ENCODE assay signal across 9 cellular contexts in the genomic region with DNA sequence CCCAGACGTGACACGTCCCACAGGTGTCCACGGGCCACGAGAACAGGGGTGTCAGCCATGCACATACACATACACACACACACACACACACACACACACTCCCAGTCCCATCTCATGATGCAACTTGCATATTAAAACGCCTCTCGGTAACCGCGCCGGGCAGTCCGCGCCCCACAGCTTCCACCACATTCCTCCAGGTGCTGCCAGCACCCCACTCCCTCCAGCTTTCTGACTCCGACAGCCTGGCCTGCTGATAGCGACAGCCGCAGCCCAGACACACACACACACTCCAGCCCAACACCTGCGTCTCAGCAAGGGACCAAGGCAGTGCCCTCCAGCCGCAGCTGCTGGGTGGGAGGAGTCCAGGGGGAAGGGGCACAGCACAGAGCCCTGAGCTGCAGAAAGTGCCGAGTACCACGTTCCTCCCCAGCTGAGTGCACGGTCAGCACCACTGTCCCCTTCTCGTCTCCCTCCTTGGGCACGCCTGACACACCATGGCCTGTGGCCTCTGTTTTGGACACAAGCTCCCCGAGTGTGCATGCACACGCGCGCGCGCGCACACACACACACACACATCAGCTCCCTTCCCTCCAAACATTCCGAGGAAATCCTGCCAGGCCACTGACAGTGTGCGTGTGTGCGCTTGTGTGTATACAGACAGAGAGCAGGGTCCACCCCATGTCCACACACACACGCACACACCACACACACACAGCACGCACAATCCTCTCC. TPM values are rescaled to one million over a fixed set of nuclear protein-coding genes. Genes with fewer than 3 reads are reported as not detected.
A peak's percentile ranks its signal among the peaks of the same experiment; 100 is the strongest.
DNase-seq lines count a peak whose midpoint lies in the region; ATAC-seq and TF ChIP-seq lines count a peak whose summit lies in the region.
"Had no signal": no experiment of that assay in that cellular context is flagged by ENCODE, and none has a peak within 500 bp of the region (broad histone marks: within the 10 kb centered on the region; RNA-seq: fewer than 3 reads in every experiment).

No MANE protein-coding gene starts in this region.

- H3K36me3 Mint-ChIP-seq in osteocyte (ENCODE audit: unreplicated experiment) = no peaks in the 10 kb centered on the region

- H3K9me3 Mint-ChIP-seq in osteocyte (ENCODE audit: unreplicated experiment) = no peaks in the 10 kb centered on the region

- H3K4me3 Mint-ChIP-seq in osteocyte (ENCODE audit: unreplicated experiment) = peak overlapping the region; percentile 69

- intact Hi-C loops in posterior vena cava (cut with DNase I) = no loop called here

- H3K27ac Mint-ChIP-seq in osteocyte (ENCODE audit: unreplicated experiment) = peak overlapping the region; percentile 54

- ATAC-seq in HG03521 (IDR thresholded peaks at IDR 0.05; ENCODE audit: unreplicated experiment) (no peak), GM21576 (IDR thresholded peaks at IDR 0.05; ENCODE audit: unreplicated experiment) (no peak)

- no peak overlapping the region for H3K27ac ChIP-seq in epithelial cell of prostate

- peaks cover 24% of the 10 kb centered on the region for H3K4me1 Mint-ChIP-seq in osteocyte (ENCODE audit: unreplicated experiment)

- no peak for TF ChIP-seq CTCF in osteocyte (IDR thresholded peaks at IDR 0.05)

- peaks cover 18% of the 10 kb centered on the region for H3K27me3 Mint-ChIP-seq in osteocyte (ENCODE audit: unreplicated experiment)

- DNase-seq in ELF-1 (ENCODE audit: low read depth, low spot score) = peak; percentile 58
- peak; percentile 75 for DNase-seq in NCI-H2171 treated with DMSO at 0.1 percent for 48 hours (lab: John Stamatoyannopoulos, UW)
- peak; percentile 33 for DNase-seq in epithelial cell of prostate (ENCODE audit: low read depth, low spot score)
- DNase-seq in osteocyte (ENCODE audit: extremely low spot score, unreplicated experiment) = no peak
- DNase-seq in UCSD-AML1 (lab: John Stamatoyannopoulos, UW; ENCODE audit: unreplicated experiment) = no peak
- no peak for DNase-seq in posterior vena cava (ENCODE audit: low spot score)

RNA-seq across cellular contexts. Expression of a gene that starts 1.3 kb away (rescaled TPM):
- 0.97 and 0.99 TPM in 2 replicates for total RNA-seq in osteocyte
- under 1 TPM; 0.05 to 0.10 TPM for total RNA-seq in posterior vena cava
- total RNA-seq: subcutaneous adipose tissue had no signal

Comparison
In these comparisons a context has a peak if more than half of its experiments do, and no peak if none do; other contexts are left out.
1. DNase-seq: peak in ELF-1 (single experiment), NCI-H2171 treated with DMSO at 0.1 percent for 48 hours (single experiment) and epithelial cell of prostate (single experiment); none in osteocyte (single experiment), UCSD-AML1 (single experiment) and posterior vena cava (single experiment).